18 cellular contexts compared by ENCODE assay signal in genomic region chr9:127693143-127693542, GRCh38.
A peak's percentile ranks its signal among the peaks of the same experiment; 100 is the strongest.
DNase-seq lines count a peak whose midpoint lies in the region; ATAC-seq and TF ChIP-seq lines count a peak whose summit lies in the region.
"Had no signal": no experiment of that assay in that cellular context is flagged by ENCODE, and none has a peak within 500 bp of the region (broad histone marks: within the 10 kb centered on the region; RNA-seq: fewer than 3 reads in every experiment).

No MANE protein-coding gene starts in this region.

- ATAC-seq in HG03432 (IDR thresholded peaks at IDR 0.05; ENCODE audit: unreplicated experiment) (no peak), GM21390 (IDR thresholded peaks at IDR 0.05; ENCODE audit: unreplicated experiment) (no peak)
- ATAC-seq: A549 had no signal

- TF ChIP-seq POLR2A in erythroblast (IDR thresholded peaks at IDR 0.05; ENCODE audit: low read length) = no peak

- DNase-seq in Ammon's horn (ENCODE audit: low spot score) (peak; percentile 74), head of caudate nucleus (peak in 35 of 42 donors; percentile 26 to 87 (median 62)), putamen (ENCODE audit: low spot score) (peak; percentile 61), foreskin melanocyte (no peak), erythroblast (lab: John Stamatoyannopoulos, UW) (no peak)
- DNase-seq: AML-193; CD4-positive, alpha-beta memory T cell; DMS153; DMS79; GDM1; GM23248; H9 had no signal

- intact Hi-C loops in head of caudate nucleus (cut with DNase I) = no loop called here

- peak overlapping the region; percentile 79 for H3K27ac ChIP-seq in angular gyrus (ENCODE audit: low read depth, low read length)
- H3K27ac ChIP-seq: 22Rv1, A549, BLaER1, GM23248 had no signal

Comparison
In these comparisons a context has a peak if more than half of its experiments do, and no peak if none do; other contexts are left out.
1. DNase-seq: peak in Ammon's horn (single experiment), head of caudate nucleus (35 of 42) and putamen (single experiment); none in foreskin melanocyte (single experiment) and erythroblast (0 of 2).